In the genomic region with DNA sequence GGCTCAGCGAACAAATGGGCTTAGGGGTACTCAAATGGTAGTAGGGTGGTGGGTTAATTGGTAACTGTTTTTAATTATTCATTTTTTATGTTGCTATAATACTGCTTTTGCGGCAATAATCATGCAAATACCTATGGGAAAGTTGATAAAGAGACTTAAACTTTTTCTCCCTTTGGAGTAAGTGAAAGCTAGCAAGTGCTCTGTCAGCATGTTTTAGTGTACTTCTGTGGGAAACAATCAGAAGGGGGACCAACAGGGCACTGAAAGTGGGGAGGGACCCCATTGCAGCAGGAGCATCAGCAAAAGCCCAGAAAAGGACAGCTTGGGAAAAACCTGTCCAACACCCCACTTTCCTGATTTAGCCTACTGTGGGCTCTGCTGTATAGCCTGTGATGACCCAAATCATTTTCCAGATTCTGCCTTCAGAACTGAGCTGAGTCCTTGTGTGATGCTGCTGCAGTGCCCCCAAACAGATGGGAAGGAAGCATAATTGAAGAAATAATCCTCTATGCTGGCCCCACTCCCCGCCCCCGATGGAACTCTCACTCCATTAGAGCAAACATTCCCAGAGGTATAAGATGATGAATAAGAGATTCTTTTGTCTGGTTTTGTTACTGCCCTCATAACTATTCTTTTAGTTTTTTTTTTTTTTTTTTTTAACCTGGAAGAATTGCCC, we compare ENCODE assay signal across 21 cellular contexts.
DNase-seq lines count a peak whose midpoint lies in the region; ATAC-seq and TF ChIP-seq lines count a peak whose summit lies in the region.
"Had no signal": no experiment of that assay in that cellular context is flagged by ENCODE, and none has a peak within 500 bp of the region (broad histone marks: within the 10 kb centered on the region; RNA-seq: fewer than 3 reads in every experiment).

No MANE protein-coding gene starts in this region.

- WGBS in esophagus squamous epithelium, 2 donors, result 70 to 79% methylated on average over 4 of the region's 4 CpGs
- WGBS in sigmoid colon, 2 donors, result 85 to 94% methylated on average over 4 of the region's 4 CpGs

- H3K4me3 ChIP-seq in Loucy (ENCODE audit: low read length, poor library complexity, severe bottlenecking) (no peak overlapping the region), esophagus squamous epithelium (no peak overlapping the region), sigmoid colon (no peak overlapping the region)
- H3K4me3 ChIP-seq: skin epidermis had no signal

- H3F3A ChIP-seq in Loucy (ENCODE audit: low read depth), result no peaks in the 10 kb centered on the region

- intact Hi-C loops in esophagus squamous epithelium (cut with DNase I), result no loop called here
- intact Hi-C loops in sigmoid colon (cut with DNase I), result loop anchor here (5.0 kb wide), 2 partner anchors 37 to 807 kb away; a partner anchor contains a TSS

- ATAC-seq in HG03175 (IDR thresholded peaks at IDR 0.05; ENCODE audit: unreplicated experiment), result no peak
- ATAC-seq: HCT116, T-cell had no signal

- no peaks in the 10 kb centered on the region for H4K20me1 ChIP-seq in Loucy (ENCODE audit: insufficient read depth, low read length, poor library complexity, severe bottlenecking)

- peak; percentile 62 for DNase-seq in DMS 273 (lab: John Stamatoyannopoulos, UW; ENCODE audit: unreplicated experiment)
- DNase-seq in esophagus squamous epithelium (lab: John Stamatoyannopoulos, UW), result no peak
- no peak for DNase-seq in sigmoid colon
- no peak for DNase-seq in NCI-H2196 (lab: John Stamatoyannopoulos, UW; ENCODE audit: unreplicated experiment)
- no peak for DNase-seq in NCI-H2081 treated with DMSO at 0.1 percent for 48 hours (lab: John Stamatoyannopoulos, UW)
- DNase-seq: activated CD4-positive, alpha-beta T cell treated with anti-CD3 and anti-CD28 coated beads, Interleukin-2, amount 10 ng/mL, durations not matched to agents 7 days and 5 days; activated CD8-positive, alpha-beta memory T cell treated with anti-CD3 and anti-CD28 coated beads, Interleukin-2, amount 50 U/mL, for 4 hours; Caco-2; cortex of kidney; hippocampal formation; NCI-H1105; NCI-H2029 treated with DMSO at 0.1 percent for 48 hours; NCI-H526 treated with DMSO at 0.1 percent for 48 hours; SHP77 treated with DMSO at 0.1 percent for 48 hours; stimulated activated naive CD4-positive, alpha-beta T cell treated with Interleukin-2 at 50 U/mL for 16 hours; T-cell had no signal

- H3K9me3 ChIP-seq in Loucy (ENCODE audit: insufficient read depth, low read depth, low read length) (no peaks in the 10 kb centered on the region), esophagus squamous epithelium (no peaks in the 10 kb centered on the region), sigmoid colon (no peaks in the 10 kb centered on the region)
- H3K9me3 ChIP-seq: Caco-2 had no signal

- H3K4me1 ChIP-seq in Loucy (ENCODE audit: insufficient read depth, low read length, poor library complexity, severe bottlenecking) (peaks cover 88% of the 10 kb centered on the region), esophagus squamous epithelium (peaks cover 0 to 20% (median 9%) of the 10 kb centered on the region in 3 donors), sigmoid colon (peaks cover 0 to 28% (median 25%) of the 10 kb centered on the region in 4 donors)
- H3K4me1 ChIP-seq: Caco-2, parathyroid adenoma had no signal

- TF ChIP-seq CTCF in Loucy (conservative IDR thresholded peaks at IDR 0.05; ENCODE audit: low read length), result no peak
- no peak for TF ChIP-seq CTCF in esophagus squamous epithelium (IDR thresholded peaks at IDR 0.05)
- no peak for TF ChIP-seq CTCF in sigmoid colon (IDR thresholded peaks at IDR 0.05)

- no peaks in the 10 kb centered on the region for H3K9me2 ChIP-seq in Loucy (replicated peaks; ENCODE audit: low read depth, low read length)

- no peaks in the 10 kb centered on the region for H3K79me2 ChIP-seq in Loucy (ENCODE audit: insufficient read depth, low read length)
- H3K79me2 ChIP-seq: parathyroid adenoma had no signal

- H3K36me3 ChIP-seq in Loucy (ENCODE audit: insufficient read depth, low read length) (no peaks in the 10 kb centered on the region), esophagus squamous epithelium (no peaks in the 10 kb centered on the region), sigmoid colon (no peaks in the 10 kb centered on the region)

- no peak for TF ChIP-seq EP300 in sigmoid colon (IDR thresholded peaks at IDR 0.05)

- peak overlapping the region in 3 of 4 donors; percentile 56 to 79 (median 60) for H3K27ac ChIP-seq in esophagus squamous epithelium
- H3K27ac ChIP-seq in sigmoid colon, result peak overlapping the region; percentile 69 to 87 (median 78)
- H3K27ac ChIP-seq: parathyroid adenoma had no signal

- no peak for TF ChIP-seq POLR2A in esophagus squamous epithelium (IDR thresholded peaks at IDR 0.05)
- no peak for TF ChIP-seq POLR2A in sigmoid colon (IDR thresholded peaks at IDR 0.05)

- no peak overlapping the region for H3K4me2 ChIP-seq in Loucy (ENCODE audit: low read depth, low read length, poor library complexity, severe bottlenecking)

- H3K27me3 ChIP-seq in Loucy (ENCODE audit: insufficient read depth, low read length, poor library complexity, severe bottlenecking), result no peaks in the 10 kb centered on the region
- no peaks in the 10 kb centered on the region for H3K27me3 ChIP-seq in esophagus squamous epithelium
- H3K27me3 ChIP-seq in sigmoid colon, result no peaks in the 10 kb centered on the region

- H2AFZ ChIP-seq in Loucy (ENCODE audit: low read length), result no peak overlapping the region
- H2AFZ ChIP-seq: parathyroid adenoma had no signal

- H3K9ac ChIP-seq in Loucy (ENCODE audit: low read depth, low read length, poor library complexity, severe bottlenecking), result peak overlapping the region; percentile 48
- H3K9ac ChIP-seq: parathyroid adenoma had no signal
